In the genomic region with DNA sequence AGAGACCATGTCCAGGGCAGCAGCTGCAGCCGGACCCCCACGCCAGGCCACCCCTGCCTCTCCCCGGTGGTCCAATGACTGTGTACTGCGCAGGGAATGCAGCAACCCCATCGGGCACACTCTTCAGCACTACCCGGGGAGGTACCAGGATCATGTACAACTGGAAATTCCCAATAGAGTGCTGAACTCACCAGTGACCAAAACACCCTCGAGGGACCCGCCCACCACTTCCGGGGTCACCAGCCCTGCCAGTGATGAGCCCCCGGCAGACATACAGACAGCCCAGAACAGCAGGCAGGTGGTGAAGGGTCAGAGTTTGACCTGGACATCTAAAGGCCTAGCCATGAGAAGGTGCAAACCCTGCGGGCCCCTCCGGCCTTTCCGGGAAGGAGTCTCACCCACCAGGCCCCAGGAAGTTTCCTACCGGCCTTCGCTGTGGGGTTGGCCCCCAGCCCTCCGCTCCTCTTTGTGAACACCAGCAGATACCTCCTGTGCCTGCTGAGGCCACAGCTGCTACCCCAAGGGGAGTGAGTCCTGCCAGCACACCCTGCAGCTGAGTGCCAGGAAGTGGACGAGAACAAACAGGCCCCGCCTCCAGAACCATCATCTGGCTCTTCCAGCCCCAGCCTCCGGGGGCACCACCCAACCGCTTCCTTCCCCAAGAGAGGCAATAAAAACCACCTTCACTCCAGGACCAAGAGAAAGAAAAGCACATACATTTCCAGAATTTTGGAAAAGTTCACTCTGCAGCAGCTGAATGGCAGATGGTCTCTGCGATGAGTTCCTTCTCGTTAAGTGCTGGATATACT, we compare ENCODE assay signal across 8 cellular contexts. TPM values are rescaled to one million over a fixed set of nuclear protein-coding genes. Genes with fewer than 3 reads are reported as not detected.
DNase-seq lines count a peak whose midpoint lies in the region; ATAC-seq and TF ChIP-seq lines count a peak whose summit lies in the region.

No MANE protein-coding gene starts in this region.

- POLR2A ChIA-PET in SK-N-SH (lab: Yijun Ruan, JAX) = interaction anchor here (0.6 to 1.2 kb wide), 3 partner anchors 11 to 459 kb away, joined by 3 to 6 read pairs (median 3); no protein-coding TSS in a partner anchor

- H3K4me1 ChIP-seq in SK-N-SH (ENCODE audit: control insufficient read depth in 1 of 2, insufficient read depth in 2 of 2, low read depth in 1 of 2, low read length in 1 of 2) (no peaks in the 10 kb centered on the region; a peak in 1 of 4 replicates), left ventricle myocardium inferior (peaks cover 21% of the 10 kb centered on the region)

- no peaks in the 10 kb centered on the region for H3K9me2 ChIP-seq in SK-N-SH

- no peak overlapping the region for H3K9ac ChIP-seq in SK-N-SH

- no peaks in the 10 kb centered on the region for H4K20me1 ChIP-seq in SK-N-SH (ENCODE audit: insufficient read depth)

- H3K4me3 ChIP-seq in SK-N-SH (ENCODE audit: low read depth in 2 of 2, low read length in 1 of 2) (no peak overlapping the region), left ventricle myocardium inferior (peak overlapping the region; percentile 56), skin epidermis (peak overlapping the region in 6 of 7 experiments; percentile 5 to 28 (median 18))

- H3K9me3 ChIP-seq in SK-N-SH (no peaks in the 10 kb centered on the region), left ventricle myocardium inferior (replicated peaks) (no peaks in the 10 kb centered on the region)

- ATAC-seq in HG03521 (IDR thresholded peaks at IDR 0.05; ENCODE audit: unreplicated experiment) = peak; percentile 62
- ATAC-seq in activated naive CD4-positive, alpha-beta T cell treated with anti-CD3 and anti-CD28 coated beads, Interleukin-2, amount 50 U/mL, for 72 hours = peak; percentile 88 to 92

- CTCF ChIA-PET in SK-N-SH (lab: Yijun Ruan, JAX) = interaction anchor here (1.0 to 2.4 kb wide), 4 partner anchors 9 to 15 kb away, joined by 3 to 8 read pairs (median 4); no protein-coding TSS in a partner anchor

- peak overlapping the region; percentile 90 to 92 for H3K27ac Mint-ChIP-seq in activated naive CD4-positive, alpha-beta T cell treated with anti-CD3 and anti-CD28 coated beads, Interleukin-2, amount 50 U/mL, for 72 hours

- no peak overlapping the region for H2AFZ ChIP-seq in SK-N-SH (ENCODE audit: low read depth)

- H3K36me3 ChIP-seq in SK-N-SH (replicated peaks in 1 of 2; ENCODE audit: control insufficient read depth in 1 of 2, insufficient read depth in 2 of 2, low read length in 1 of 2) = peaks cover 70 to 79% of the 10 kb centered on the region in 2 experiments
- peaks cover 86% of the 10 kb centered on the region for H3K36me3 ChIP-seq in left ventricle myocardium inferior

- peaks cover 7% of the 10 kb centered on the region; the same call in 1 of the 2 replicates for H3K79me2 ChIP-seq in SK-N-SH (ENCODE audit: insufficient read depth)

- WGBS in SK-N-SH (ENCODE audit: low lambda C conversion rate) = 91% methylated on average over 22 of the region's 22 CpGs

- intact Hi-C loops in left ventricle myocardium inferior (cut with micrococcal nuclease) = no loop called here

- no peak for TF ChIP-seq RAD21 in SK-N-SH (IDR thresholded peaks at IDR 0.05; ENCODE audit: low read length)

- H3K36me3 Mint-ChIP-seq in activated naive CD4-positive, alpha-beta T cell treated with anti-CD3 and anti-CD28 coated beads, Interleukin-2, amount 50 U/mL, for 72 hours = peaks cover 24 to 44% of the 10 kb centered on the region in 2 donors

- H3K27me3 ChIP-seq in SK-N-SH (ENCODE audit: insufficient read depth) (no peaks in the 10 kb centered on the region), left ventricle myocardium inferior (ENCODE audit: low read depth) (no peaks in the 10 kb centered on the region)

- DNase-seq in Ammon's horn (ENCODE audit: low spot score) = peak; percentile 58
- DNase-seq in GM19238 (ENCODE audit: insufficient read length, low spot score) = peak; percentile 52
- DNase-seq in SK-N-SH = peak; percentile 73
- peak; percentile 63 to 71 for DNase-seq in activated naive CD4-positive, alpha-beta T cell treated with anti-CD3 and anti-CD28 coated beads, Interleukin-2, amount 50 U/mL, for 72 hours (ENCODE audit: low spot score in 2 of 2)
- peak; percentile 75 for DNase-seq in left ventricle myocardium inferior
- DNase-seq in epidermal melanocyte (ENCODE audit: insufficient read length, low spot score) = no peak

- H3K27ac ChIP-seq in SK-N-SH (ENCODE audit: low read depth in 2 of 2, low read length in 1 of 2) (no peak overlapping the region; a peak in 1 of 4 replicates), left ventricle myocardium inferior (replicated peaks) (peak overlapping the region; percentile 84), skin epidermis (peak overlapping the region; percentile 18 to 86 (median 67))

- no peak overlapping the region for H3K4me2 ChIP-seq in SK-N-SH

- no peaks in the 10 kb centered on the region for H3K9me3 Mint-ChIP-seq in activated naive CD4-positive, alpha-beta T cell treated with anti-CD3 and anti-CD28 coated beads, Interleukin-2, amount 50 U/mL, for 72 hours

- peaks cover 15% of the 10 kb centered on the region for H3F3A ChIP-seq in SK-N-SH (replicated peaks; ENCODE audit: insufficient read depth)

- TF ChIP-seq CTCF in SK-N-SH (IDR thresholded peaks at IDR 0.05) (peak; percentile 53; the same call in 1 of the 2 replicates), left ventricle myocardium inferior (IDR thresholded peaks at IDR 0.05; ENCODE audit: borderline replicate concordance) (peak; percentile 39)

- TF ChIP-seq EP300 in SK-N-SH (IDR thresholded peaks at IDR 0.05; ENCODE audit: borderline replicate concordance in 1 of 2, low read depth in 1 of 2, low read length in 1 of 2) = no peak

TF ChIP-seq in SK-N-SH, 30 proteins besides CTCF, POLR2A, EP300 and RAD21 (continues in another document):
- no peak for TF ChIP-seq CHD2 (IDR thresholded peaks at IDR 0.05; ENCODE audit: low read length, partially characterized antibody)
- TF ChIP-seq TAF1 (IDR thresholded peaks at IDR 0.05; ENCODE audit: borderline replicate concordance, low read depth, low read length) = no peak
- TF ChIP-seq YY1 (IDR thresholded peaks at IDR 0.05; ENCODE audit: low read depth) = no peak
- TF ChIP-seq, protein P1, sequence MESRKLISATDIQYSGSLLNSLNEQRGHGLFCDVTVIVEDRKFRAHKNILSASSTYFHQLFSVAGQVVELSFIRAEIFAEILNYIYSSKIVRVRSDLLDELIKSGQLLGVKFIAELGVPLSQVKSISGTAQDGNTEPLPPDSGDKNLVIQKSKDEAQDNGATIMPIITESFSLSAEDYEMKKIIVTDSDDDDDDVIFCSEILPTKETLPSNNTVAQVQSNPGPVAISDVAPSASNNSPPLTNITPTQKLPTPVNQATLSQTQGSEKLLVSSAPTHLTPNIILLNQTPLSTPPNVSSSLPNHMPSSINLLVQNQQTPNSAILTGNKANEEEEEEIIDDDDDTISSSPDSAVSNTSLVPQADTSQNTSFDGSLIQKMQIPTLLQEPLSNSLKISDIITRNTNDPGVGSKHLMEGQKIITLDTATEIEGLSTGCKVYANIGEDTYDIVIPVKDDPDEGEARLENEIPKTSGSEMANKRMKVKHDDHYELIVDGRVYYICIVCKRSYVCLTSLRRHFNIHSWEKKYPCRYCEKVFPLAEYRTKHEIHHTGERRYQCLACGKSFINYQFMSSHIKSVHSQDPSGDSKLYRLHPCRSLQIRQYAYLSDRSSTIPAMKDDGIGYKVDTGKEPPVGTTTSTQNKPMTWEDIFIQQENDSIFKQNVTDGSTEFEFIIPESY (IDR thresholded peaks at IDR 0.05; ENCODE audit: borderline replicate concordance, low read depth) = no peak
- TF ChIP-seq, protein P2, sequence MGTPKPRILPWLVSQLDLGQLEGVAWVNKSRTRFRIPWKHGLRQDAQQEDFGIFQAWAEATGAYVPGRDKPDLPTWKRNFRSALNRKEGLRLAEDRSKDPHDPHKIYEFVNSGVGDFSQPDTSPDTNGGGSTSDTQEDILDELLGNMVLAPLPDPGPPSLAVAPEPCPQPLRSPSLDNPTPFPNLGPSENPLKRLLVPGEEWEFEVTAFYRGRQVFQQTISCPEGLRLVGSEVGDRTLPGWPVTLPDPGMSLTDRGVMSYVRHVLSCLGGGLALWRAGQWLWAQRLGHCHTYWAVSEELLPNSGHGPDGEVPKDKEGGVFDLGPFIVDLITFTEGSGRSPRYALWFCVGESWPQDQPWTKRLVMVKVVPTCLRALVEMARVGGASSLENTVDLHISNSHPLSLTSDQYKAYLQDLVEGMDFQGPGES (IDR thresholded peaks at IDR 0.05; ENCODE audit: low read depth, low read length) = no peak
- TF ChIP-seq MEF2A (IDR thresholded peaks at IDR 0.05; ENCODE audit: borderline replicate concordance, low read depth) = no peak
- no peak for TF ChIP-seq FOXM1 (IDR thresholded peaks at IDR 0.05; ENCODE audit: low read depth)

RNA-seq across cellular contexts. Expression of gene ANKRD61, which starts 5.0 kb away (rescaled TPM):
- 0.50 and 0.53 TPM in 2 replicates for polyA plus RNA-seq in SK-N-SH (2012; rRNA removed)
- 0.28 and 0.46 TPM in 2 replicates for polyA plus RNA-seq in SK-N-SH (2012; cell fraction: cytosol; rRNA removed)
- polyA plus RNA-seq in SK-N-SH (2012; cell fraction: nucleus; rRNA removed) = 1.2 and 1.3 TPM in 2 replicates
- under 1 TPM in 1 of 2 donors, not detected in 1; 0.33 TPM for total RNA-seq in activated naive CD4-positive, alpha-beta T cell treated with anti-CD3 and anti-CD28 coated beads, Interleukin-2, amount 50 U/mL, for 72 hours
- total RNA-seq in left ventricle myocardium inferior = not detected

RNA-seq across cellular contexts. Expression of gene AIMP2, which starts 17.1 kb away (rescaled TPM):
- polyA plus RNA-seq in SK-N-SH (2012; rRNA removed) = 98.9 and 104 TPM in 2 replicates
- polyA plus RNA-seq in SK-N-SH (2012; cell fraction: cytosol; rRNA removed) = 92.3 and 94.5 TPM in 2 replicates
- polyA plus RNA-seq in SK-N-SH (2012; cell fraction: nucleus; rRNA removed) = 80.5 and 94.4 TPM in 2 replicates
- 10 to 100 TPM; 31.5 to 41.2 TPM for total RNA-seq in activated naive CD4-positive, alpha-beta T cell treated with anti-CD3 and anti-CD28 coated beads, Interleukin-2, amount 50 U/mL, for 72 hours
- 49.1 TPM for total RNA-seq in left ventricle myocardium inferior

RNA-seq across cellular contexts. Expression of gene PMS2, which starts 17.4 kb away (rescaled TPM):
- polyA plus RNA-seq in SK-N-SH (2012; rRNA removed) = 9.6 and 11.4 TPM in 2 replicates
- polyA plus RNA-seq in SK-N-SH (2012; cell fraction: cytosol; rRNA removed) = 11.2 and 12.0 TPM in 2 replicates
- polyA plus RNA-seq in SK-N-SH (2012; cell fraction: nucleus; rRNA removed) = 19.5 and 19.8 TPM in 2 replicates
- total RNA-seq in activated naive CD4-positive, alpha-beta T cell treated with anti-CD3 and anti-CD28 coated beads, Interleukin-2, amount 50 U/mL, for 72 hours = 10 to 100 TPM; 18.1 to 24.0 TPM
- 5.6 TPM for total RNA-seq in left ventricle myocardium inferior

RNA-seq across cellular contexts. Expression of gene EIF2AK1, which starts 32.8 kb away (rescaled TPM):
- 96.2 and 120 TPM in 2 replicates for polyA plus RNA-seq in SK-N-SH (2012; rRNA removed)
- 112 and 114 TPM in 2 replicates for polyA plus RNA-seq in SK-N-SH (2012; cell fraction: cytosol; rRNA removed)
- polyA plus RNA-seq in SK-N-SH (2012; cell fraction: nucleus; rRNA removed) = 106 and 122 TPM in 2 replicates
- 100 to 1,000 TPM; 120 to 131 TPM for total RNA-seq in activated naive CD4-positive, alpha-beta T cell treated with anti-CD3 and anti-CD28 coated beads, Interleukin-2, amount 50 U/mL, for 72 hours
- total RNA-seq in left ventricle myocardium inferior = 48.4 TPM

RNA-seq across cellular contexts. Expression of gene RSPH10B, which starts 55.7 kb away (rescaled TPM):
- polyA plus RNA-seq in SK-N-SH (2012; rRNA removed) = 0.03 TPM in 1 of 2 replicates, not detected in the other
- 0.03 and 0.04 TPM in 2 replicates for polyA plus RNA-seq in SK-N-SH (2012; cell fraction: cytosol; rRNA removed)
- polyA plus RNA-seq in SK-N-SH (2012; cell fraction: nucleus; rRNA removed) = 0.04 and 0.23 TPM in 2 replicates
- total RNA-seq in activated naive CD4-positive, alpha-beta T cell treated with anti-CD3 and anti-CD28 coated beads, Interleukin-2, amount 50 U/mL, for 72 hours = under 1 TPM in 1 of 2 donors, not detected in 1; 0.43 TPM
- total RNA-seq in left ventricle myocardium inferior = not detected

Comparison
In these comparisons a context has a peak if more than half of its experiments do, and no peak if none do; other contexts are left out.
1. H3K27ac ChIP-seq: peak in left ventricle myocardium inferior (single experiment) and skin epidermis (21 of 21); none in SK-N-SH (0 of 2).
2. H3K4me3 ChIP-seq: peak in left ventricle myocardium inferior (single experiment) and skin epidermis (6 of 7); none in SK-N-SH (0 of 2).